10 cellular contexts compared by ENCODE assay signal in the genomic region with DNA sequence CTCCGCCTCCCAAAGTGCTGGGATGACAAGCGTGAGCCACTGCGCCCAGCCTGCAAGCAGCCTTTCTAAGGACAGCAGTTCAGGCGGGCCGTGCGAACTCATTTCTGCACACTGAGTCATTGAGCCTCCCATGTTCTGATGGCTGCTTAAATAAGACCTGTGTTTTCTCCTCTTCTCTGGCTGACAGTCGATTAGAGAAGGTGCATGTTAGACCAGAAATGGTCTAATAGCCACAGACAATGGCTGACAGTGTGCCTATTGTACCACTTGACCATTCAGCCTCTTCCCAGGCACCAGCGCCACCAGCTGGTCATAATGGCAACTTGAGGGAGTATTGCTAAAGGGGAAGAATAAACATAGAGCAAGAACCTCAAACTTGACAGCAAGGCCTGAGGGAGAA. TPM values are rescaled to one million over a fixed set of nuclear protein-coding genes. Genes with fewer than 3 reads are reported as not detected.
DNase-seq lines count a peak whose midpoint lies in the region; ATAC-seq, FAIRE-seq and TF ChIP-seq lines count a peak whose summit lies in the region.
"Had no signal": no experiment of that assay in that cellular context is flagged by ENCODE, and none has a peak within 500 bp of the region (broad histone marks: within the 10 kb centered on the region; RNA-seq: fewer than 3 reads in every experiment).

No MANE protein-coding gene starts in this region.

- no peaks in the 10 kb centered on the region for H3K4me1 ChIP-seq in NT2/D1 (ENCODE audit: insufficient read depth, insufficient read length)
- H3K4me1 ChIP-seq in liver (ENCODE audit: control insufficient read depth in 4 of 4, insufficient read depth in 4 of 4, low read length in 3 of 4), result no peaks in the 10 kb centered on the region
- no peaks in the 10 kb centered on the region for H3K4me1 ChIP-seq in upper lobe of right lung
- H3K4me1 ChIP-seq in naive thymus-derived CD4-positive, alpha-beta T cell (ENCODE audit: control insufficient read depth in 2 of 2, insufficient read depth in 2 of 2, low read length in 2 of 2), result no peaks in the 10 kb centered on the region

- TF ChIP-seq RAD21 in liver (IDR thresholded peaks at IDR 0.05), result peak; percentile 76 to 83

- H3K36me3 Mint-ChIP-seq in HFFc6 (ENCODE audit: low read depth), result no peaks in the 10 kb centered on the region
- H3K36me3 Mint-ChIP-seq in naive thymus-derived CD4-positive, alpha-beta T cell, result no peaks in the 10 kb centered on the region

- intact Hi-C loops in upper lobe of right lung (cut with DNase I), result no loop called here
- intact Hi-C loops in naive thymus-derived CD4-positive, alpha-beta T cell (cut with micrococcal nuclease), result loop anchor here (1.0 to 10.0 kb wide), 2 partner anchors 97 to 1112 kb away; no protein-coding TSS in a partner anchor

- H3K4me3 ChIP-seq in NT2/D1 (ENCODE audit: insufficient read length, low read depth) (no peak overlapping the region), bronchial epithelial cell (ENCODE audit: low read depth, low read length) (no peak overlapping the region), liver (ENCODE audit: low read depth in 1 of 3, low read length in 3 of 3) (no peak overlapping the region), upper lobe of right lung (no peak overlapping the region)
- no peak overlapping the region for H3K4me3 ChIP-seq in naive thymus-derived CD4-positive, alpha-beta T cell (ENCODE audit: low read length)

- POLR2A ChIA-PET in naive thymus-derived CD4-positive, alpha-beta T cell (lab: Charles Lee), result no interaction called here

- WGBS in liver, result 76% methylated on average over 8 of the region's 8 CpGs

- CTCF ChIA-PET in naive thymus-derived CD4-positive, alpha-beta T cell (lab: Charles Lee), result interaction anchor here (1.3 kb wide), 1 partner anchor 10 kb away, joined by 3 read pairs; no protein-coding TSS in a partner anchor

- H3K9me3 ChIP-seq in NT2/D1 (ENCODE audit: insufficient read depth, low read length) (no peaks in the 10 kb centered on the region), liver (ENCODE audit: control insufficient read depth in 4 of 4, low read length in 3 of 4) (no peaks in the 10 kb centered on the region), upper lobe of right lung (no peaks in the 10 kb centered on the region)
- H3K9me3 ChIP-seq in naive thymus-derived CD4-positive, alpha-beta T cell (ENCODE audit: control insufficient read depth in 2 of 3, low read length in 3 of 3), result no peaks in the 10 kb centered on the region

- peak; percentile 68 for ATAC-seq in upper lobe of right lung
- no peak for ATAC-seq in naive thymus-derived CD4-positive, alpha-beta T cell

- H3K27me3 Mint-ChIP-seq in HFFc6 (ENCODE audit: insufficient read depth), result peaks cover 6% of the 10 kb centered on the region
- H3K27me3 Mint-ChIP-seq in naive thymus-derived CD4-positive, alpha-beta T cell, result peaks cover 0 to 8% (median 5%) of the 10 kb centered on the region in 5 donors

- H3K9ac ChIP-seq in NT2/D1 (ENCODE audit: insufficient read length, low read depth) (no peak overlapping the region), liver (ENCODE audit: low read depth in 1 of 2, low read length in 2 of 2) (no peak overlapping the region)

- H3K36me3 ChIP-seq in NT2/D1 (ENCODE audit: insufficient read depth, insufficient read length, low read length) (no peaks in the 10 kb centered on the region), bronchial epithelial cell (ENCODE audit: control insufficient read depth, insufficient read depth, low read length) (no peaks in the 10 kb centered on the region), liver (ENCODE audit: control insufficient read depth in 4 of 4, insufficient read depth in 3 of 4, low read depth in 1 of 4, low read length in 3 of 4) (no peaks in the 10 kb centered on the region), upper lobe of right lung (no peaks in the 10 kb centered on the region)
- H3K36me3 ChIP-seq in naive thymus-derived CD4-positive, alpha-beta T cell (ENCODE audit: control insufficient read depth in 2 of 3, insufficient read depth in 3 of 3, low read length in 3 of 3), result no peaks in the 10 kb centered on the region

- H3K4me1 Mint-ChIP-seq in HFFc6 (ENCODE audit: low read depth), result peaks cover 32% of the 10 kb centered on the region
- peaks cover 0 to 14% (median 0%) of the 10 kb centered on the region in 7 donors for H3K4me1 Mint-ChIP-seq in naive thymus-derived CD4-positive, alpha-beta T cell

- H3K27ac ChIP-seq in liver (ENCODE audit: low read depth in 1 of 2, low read length in 2 of 2), result no peak overlapping the region
- no peak overlapping the region for H3K27ac ChIP-seq in upper lobe of right lung
- no peak overlapping the region for H3K27ac ChIP-seq in naive thymus-derived CD4-positive, alpha-beta T cell (ENCODE audit: low read depth, low read length)

- no peak for FAIRE-seq in bronchial epithelial cell (lab: Jason Lieb, UNC)
- FAIRE-seq: A204.1 had no signal

- TF ChIP-seq CTCF in HFFc6 (IDR thresholded peaks at IDR 0.05) (peak; percentile 74), bronchial epithelial cell (IDR thresholded peaks at IDR 0.05; ENCODE audit: insufficient read depth, low read length, severe bottlenecking) (no peak), liver (IDR thresholded peaks at IDR 0.05; ENCODE audit: low read depth, low read length, missing input control) (peak; percentile 52), upper lobe of right lung (IDR thresholded peaks at IDR 0.05) (peak; percentile 52)

- peak overlapping the region; percentile 52; the same call in 1 of the 2 replicates for H3K27ac Mint-ChIP-seq in HFFc6
- no peak overlapping the region for H3K27ac Mint-ChIP-seq in naive thymus-derived CD4-positive, alpha-beta T cell

- H3K27me3 ChIP-seq in NT2/D1 (ENCODE audit: insufficient read depth, insufficient read length) (no peaks in the 10 kb centered on the region), bronchial epithelial cell (ENCODE audit: control insufficient read depth, insufficient read depth, low read length) (no peaks in the 10 kb centered on the region), liver (ENCODE audit: control insufficient read depth in 4 of 4, insufficient read depth in 4 of 4, low read length in 3 of 4) (no peaks in the 10 kb centered on the region), upper lobe of right lung (no peaks in the 10 kb centered on the region)
- H3K27me3 ChIP-seq in naive thymus-derived CD4-positive, alpha-beta T cell (ENCODE audit: control insufficient read depth in 2 of 2, insufficient read depth in 2 of 2, low read length in 2 of 2), result no peaks in the 10 kb centered on the region

- DNase-seq in DMS 273 (lab: John Stamatoyannopoulos, UW; ENCODE audit: unreplicated experiment) (peak; percentile 64), DMS 273 treated with DMSO at 0.1 percent for 48 hours (lab: John Stamatoyannopoulos, UW) (no peak), HFFc6 (peak; percentile 30), NT2/D1 (ENCODE audit: low read depth, low spot score) (peak; percentile 40), bronchial epithelial cell (ENCODE audit: low read depth) (peak; percentile 11), upper lobe of right lung (no peak)
- no peak for DNase-seq in naive thymus-derived CD4-positive, alpha-beta T cell

- no peak overlapping the region for H3K4me3 Mint-ChIP-seq in HFFc6
- H3K4me3 Mint-ChIP-seq in naive thymus-derived CD4-positive, alpha-beta T cell, result no peak overlapping the region

- H3K9me3 Mint-ChIP-seq in HFFc6, result no peaks in the 10 kb centered on the region
- H3K9me3 Mint-ChIP-seq in naive thymus-derived CD4-positive, alpha-beta T cell, result peaks cover 0 to 1% (median 0%) of the 10 kb centered on the region in 11 donors

TF ChIP-seq in liver, 16 proteins besides CTCF, POLR2A, EP300 and RAD21 (continues in another document):
- TF ChIP-seq FOXA1 (IDR thresholded peaks at IDR 0.05) (no peak), FOXA2 (IDR thresholded peaks at IDR 0.05) (no peak), YY1 (IDR thresholded peaks at IDR 0.05) (no peak), HNF4A (conservative IDR thresholded peaks at IDR 0.05) (no peak), HNF4G (IDR thresholded peaks at IDR 0.05) (no peak)
- TF ChIP-seq, protein P1, sequence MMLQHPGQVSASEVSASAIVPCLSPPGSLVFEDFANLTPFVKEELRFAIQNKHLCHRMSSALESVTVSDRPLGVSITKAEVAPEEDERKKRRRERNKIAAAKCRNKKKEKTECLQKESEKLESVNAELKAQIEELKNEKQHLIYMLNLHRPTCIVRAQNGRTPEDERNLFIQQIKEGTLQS (IDR thresholded peaks at IDR 0.05), result no peak

RNA-seq across cellular contexts. Expression of a gene that starts 6.2 kb away (rescaled TPM):
- total RNA-seq in HFFc6 (2021; fragmentation: NEBNext Ultra II Directional; extraction: Animal tissue kit (Norgen Biotek cat#: 25700)), result not detected
- total RNA-seq in bronchial epithelial cell (not detected in 2 replicates), liver (not detected), upper lobe of right lung (not detected)
- not detected for polyA plus RNA-seq in liver
- total RNA-seq in naive thymus-derived CD4-positive, alpha-beta T cell, result not detected
- not detected for polyA plus RNA-seq in naive thymus-derived CD4-positive, alpha-beta T cell
- total RNA-seq: activated CD8-positive, alpha-beta memory T cell treated with anti-CD3 and anti-CD28 coated beads for 36 hours had no signal

RNA-seq across cellular contexts. Expression of a gene that starts 7.0 kb away (rescaled TPM):
- total RNA-seq in HFFc6 (2021; fragmentation: NEBNext Ultra II Directional; extraction: Animal tissue kit (Norgen Biotek cat#: 25700)), result not detected
- total RNA-seq in bronchial epithelial cell, result not detected in 2 replicates
- not detected for total RNA-seq in liver
- not detected for polyA plus RNA-seq in liver
- not detected for total RNA-seq in upper lobe of right lung
- not detected for total RNA-seq in naive thymus-derived CD4-positive, alpha-beta T cell
- polyA plus RNA-seq in naive thymus-derived CD4-positive, alpha-beta T cell, result not detected
- total RNA-seq: activated CD8-positive, alpha-beta memory T cell treated with anti-CD3 and anti-CD28 coated beads for 36 hours had no signal

RNA-seq across cellular contexts. Expression of a gene that starts 25.2 kb away (rescaled TPM):
- 1 to 10 TPM; 4.1 to 5.9 (median 5.0) TPM for total RNA-seq in HFFc6 (2021; fragmentation: NEBNext Ultra II Directional; extraction: Animal tissue kit (Norgen Biotek cat#: 25700))
- total RNA-seq in bronchial epithelial cell (9.9 and 10.8 TPM in 2 replicates), liver (10 to 100 TPM in 1 of 2 donors, 1 to 10 TPM in 1; 6.1 to 10.6 TPM), upper lobe of right lung (10.8 TPM)
- polyA plus RNA-seq in liver, result 1 to 10 TPM; 2.4 to 2.9 TPM
- total RNA-seq in naive thymus-derived CD4-positive, alpha-beta T cell, result 10 to 100 TPM; 11.4 to 20.4 (median 16.2) TPM
- 1 to 10 TPM; 5.5 to 7.9 TPM for polyA plus RNA-seq in naive thymus-derived CD4-positive, alpha-beta T cell

RNA-seq across cellular contexts. Expression of a gene that starts 44.4 kb away (rescaled TPM):
- total RNA-seq in HFFc6 (2021; fragmentation: NEBNext Ultra II Directional; extraction: Animal tissue kit (Norgen Biotek cat#: 25700)), result not detected
- not detected in 2 replicates for total RNA-seq in bronchial epithelial cell
- total RNA-seq in liver, result not detected
- polyA plus RNA-seq in liver, result not detected
- not detected for total RNA-seq in upper lobe of right lung
- not detected for total RNA-seq in naive thymus-derived CD4-positive, alpha-beta T cell
- not detected for polyA plus RNA-seq in naive thymus-derived CD4-positive, alpha-beta T cell
- total RNA-seq: activated CD8-positive, alpha-beta memory T cell treated with anti-CD3 and anti-CD28 coated beads for 36 hours had no signal

Comparison
In these comparisons a context has a peak if more than half of its experiments do, and no peak if none do; other contexts are left out.
1. DNase-seq: peak in DMS 273 (single experiment), HFFc6 (single experiment), NT2/D1 (single experiment) and bronchial epithelial cell (single experiment); none in DMS 273 treated with DMSO at 0.1 percent for 48 hours (single experiment), upper lobe of right lung (single experiment) and naive thymus-derived CD4-positive, alpha-beta T cell (0 of 9).